13 cellular contexts compared by ENCODE assay signal in the genomic region with DNA sequence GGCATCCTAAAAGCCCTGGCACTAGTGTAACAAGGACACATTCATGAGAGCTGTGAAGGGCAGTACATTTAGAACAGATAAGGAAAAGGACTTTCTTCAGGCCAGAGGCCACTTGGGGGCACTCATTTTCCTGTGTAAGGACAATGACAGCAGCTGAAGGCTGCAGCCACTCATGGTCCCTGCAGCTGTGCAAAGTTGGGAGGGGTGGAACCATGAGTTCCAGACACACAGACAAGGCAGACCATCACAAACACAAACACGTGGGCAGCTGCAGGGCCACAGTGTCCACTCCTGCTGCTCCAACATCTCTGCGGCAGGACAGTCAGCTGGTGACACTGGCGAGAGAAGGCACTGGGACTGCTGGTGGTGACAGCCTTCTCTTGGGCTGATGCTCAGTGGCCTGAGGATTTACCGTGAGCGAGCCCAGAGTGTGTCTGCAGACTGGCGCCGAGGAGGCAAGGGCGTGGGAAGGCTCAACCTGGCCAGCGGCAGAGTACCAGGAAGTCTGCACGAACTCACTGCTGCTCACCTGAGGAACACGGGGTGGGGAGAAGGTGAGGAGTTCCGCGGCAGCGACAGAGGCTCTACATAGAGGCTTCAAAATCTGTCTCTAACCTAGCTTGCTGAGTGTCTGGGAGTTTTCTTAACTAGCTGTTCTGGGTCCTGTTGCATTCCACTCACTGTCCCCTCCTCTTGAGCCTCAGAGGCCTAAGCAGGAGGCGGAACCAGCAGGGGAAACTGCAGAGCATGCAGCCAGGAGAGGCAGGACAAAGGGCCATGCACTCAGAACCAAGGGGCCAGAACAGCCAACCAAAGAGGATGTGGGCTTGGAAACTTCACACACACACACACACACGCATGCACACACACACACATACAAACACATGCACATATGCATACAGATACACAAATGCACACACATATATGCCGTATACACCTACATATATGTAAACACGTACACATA.
DNase-seq lines count a peak whose midpoint lies in the region; ATAC-seq and TF ChIP-seq lines count a peak whose summit lies in the region.
"Had no signal": no experiment of that assay in that cellular context is flagged by ENCODE, and none has a peak within 500 bp of the region (broad histone marks: within the 10 kb centered on the region; RNA-seq: fewer than 3 reads in every experiment).

No MANE protein-coding gene starts in this region.

- H3K27me3 ChIP-seq in adrenal gland: no peaks in the 10 kb centered on the region

- DNase-seq in NCI-H510A treated with DMSO at 0.1 percent for 48 hours (lab: John Stamatoyannopoulos, UW): peak; percentile 79
- DNase-seq in NCI-H510A (lab: John Stamatoyannopoulos, UW): no peak
- DNase-seq in adrenal gland: peak in 5 of 7 donors; percentile 39 to 65 (median 44)
- no peak for DNase-seq in left colon
- no peak for DNase-seq in stimulated activated naive B cell treated with anti-CD40 and anti-IgM and Interleukin-4, amounts not matched to agents 10 μg/mL and 1 μg/mL and 100 μg/mL, for 72 hours
- no peak for DNase-seq in activated CD4-positive, alpha-beta T cell treated with anti-CD3 and anti-CD28 coated beads, Interleukin-2, amount 10 ng/mL, durations not matched to agents 24 days and 14 days
- no peak for DNase-seq in NCI-H1436 treated with DMSO at 0.1 percent for 48 hours (lab: John Stamatoyannopoulos, UW)
- DNase-seq in NCI-H82 (lab: John Stamatoyannopoulos, UW): no peak
- DNase-seq: ACHN, activated T-cell treated with anti-CD3 and anti-CD28 coated beads for 4 hours, EL, T-cell had no signal

- H3K9me3 ChIP-seq in adrenal gland (replicated peaks in 1 of 3): no peaks in the 10 kb centered on the region
- H3K9me3 ChIP-seq: thoracic aorta had no signal

- peaks cover 0 to 15% of the 10 kb centered on the region in 2 donors for H3K4me1 ChIP-seq in adrenal gland (replicated peaks in 1 of 2)

- no peaks in the 10 kb centered on the region for H3K36me3 Mint-ChIP-seq in stimulated activated naive B cell treated with anti-CD40 and anti-IgM and Interleukin-4, amounts not matched to agents 10 μg/mL and 1 μg/mL and 100 μg/mL, for 72 hours
- no peaks in the 10 kb centered on the region for H3K36me3 Mint-ChIP-seq in activated CD4-positive, alpha-beta T cell treated with anti-CD3 and anti-CD28 coated beads, Interleukin-2, amount 10 ng/mL, durations not matched to agents 24 days and 14 days (ENCODE audit: low read depth)
- H3K36me3 Mint-ChIP-seq: T-cell had no signal

- H3K27ac ChIP-seq in adrenal gland: peak overlapping the region in 1 of 5 donors; percentile 6
- H3K27ac ChIP-seq: thoracic aorta had no signal

- ATAC-seq in left colon: peak; percentile 25
- no peak for ATAC-seq in stimulated activated naive B cell treated with anti-CD40 and anti-IgM and Interleukin-4, amounts not matched to agents 10 μg/mL and 1 μg/mL and 100 μg/mL, for 72 hours (replicated peaks)
- ATAC-seq: T-cell had no signal

- peak overlapping the region; percentile 37 for H3K27ac Mint-ChIP-seq in stimulated activated naive B cell treated with anti-CD40 and anti-IgM and Interleukin-4, amounts not matched to agents 10 μg/mL and 1 μg/mL and 100 μg/mL, for 72 hours
- no peak overlapping the region for H3K27ac Mint-ChIP-seq in activated CD4-positive, alpha-beta T cell treated with anti-CD3 and anti-CD28 coated beads, Interleukin-2, amount 10 ng/mL, durations not matched to agents 24 days and 14 days
- H3K27ac Mint-ChIP-seq: T-cell had no signal

- 82 to 88% (median 87%) methylated on average over 18 of the region's 18 CpGs for WGBS in adrenal gland, 4 donors

- intact Hi-C loops in adrenal gland (cut with DNase I) (no loop called here), left colon (cut with DNase I, micrococcal nuclease) (no loop called here)
- intact Hi-C loops in activated CD4-positive, alpha-beta T cell treated with anti-CD3 and anti-CD28 coated beads, Interleukin-2, amount 10 ng/mL, durations not matched to agents 24 days and 14 days (cut with micrococcal nuclease): no loop called here

- peaks cover 0 to 2% of the 10 kb centered on the region in 2 donors for H3K4me1 Mint-ChIP-seq in stimulated activated naive B cell treated with anti-CD40 and anti-IgM and Interleukin-4, amounts not matched to agents 10 μg/mL and 1 μg/mL and 100 μg/mL, for 72 hours
- no peaks in the 10 kb centered on the region for H3K4me1 Mint-ChIP-seq in activated CD4-positive, alpha-beta T cell treated with anti-CD3 and anti-CD28 coated beads, Interleukin-2, amount 10 ng/mL, durations not matched to agents 24 days and 14 days

- no peak overlapping the region for H3K4me3 Mint-ChIP-seq in stimulated activated naive B cell treated with anti-CD40 and anti-IgM and Interleukin-4, amounts not matched to agents 10 μg/mL and 1 μg/mL and 100 μg/mL, for 72 hours
- no peak overlapping the region for H3K4me3 Mint-ChIP-seq in activated CD4-positive, alpha-beta T cell treated with anti-CD3 and anti-CD28 coated beads, Interleukin-2, amount 10 ng/mL, durations not matched to agents 24 days and 14 days
- H3K4me3 Mint-ChIP-seq: T-cell had no signal

- peaks cover 0 to 6% of the 10 kb centered on the region in 2 donors for H3K27me3 Mint-ChIP-seq in stimulated activated naive B cell treated with anti-CD40 and anti-IgM and Interleukin-4, amounts not matched to agents 10 μg/mL and 1 μg/mL and 100 μg/mL, for 72 hours
- H3K27me3 Mint-ChIP-seq in activated CD4-positive, alpha-beta T cell treated with anti-CD3 and anti-CD28 coated beads, Interleukin-2, amount 10 ng/mL, durations not matched to agents 24 days and 14 days: peaks cover 11% of the 10 kb centered on the region
- H3K27me3 Mint-ChIP-seq: T-cell had no signal

- peaks cover 0 to 2% of the 10 kb centered on the region in 2 donors for H3K9me3 Mint-ChIP-seq in stimulated activated naive B cell treated with anti-CD40 and anti-IgM and Interleukin-4, amounts not matched to agents 10 μg/mL and 1 μg/mL and 100 μg/mL, for 72 hours
- no peaks in the 10 kb centered on the region for H3K9me3 Mint-ChIP-seq in activated CD4-positive, alpha-beta T cell treated with anti-CD3 and anti-CD28 coated beads, Interleukin-2, amount 10 ng/mL, durations not matched to agents 24 days and 14 days
- H3K9me3 Mint-ChIP-seq: T-cell had no signal

- no peaks in the 10 kb centered on the region for H3K36me3 ChIP-seq in adrenal gland (replicated peaks in 1 of 2)
- H3K36me3 ChIP-seq: thoracic aorta had no signal

- TF ChIP-seq CTCF in adrenal gland (IDR thresholded peaks at IDR 0.05): peak in 4 of 6 experiments; percentile 14 to 22 (median 19)

- no peak for TF ChIP-seq POLR2A in adrenal gland (IDR thresholded peaks at IDR 0.05)

- no peak overlapping the region for H3K4me3 ChIP-seq in adrenal gland
- H3K4me3 ChIP-seq: thoracic aorta had no signal

Comparison
In these comparisons a context has a peak if more than half of its experiments do, and no peak if none do; other contexts are left out.
1. DNase-seq: peak in NCI-H510A treated with DMSO at 0.1 percent for 48 hours (single experiment) and adrenal gland (5 of 7); none in NCI-H510A (single experiment), left colon (0 of 2), stimulated activated naive B cell treated with anti-CD40 and anti-IgM and Interleukin-4, amounts not matched to agents 10 μg/mL and 1 μg/mL and 100 μg/mL, for 72 hours (single experiment), activated CD4-positive, alpha-beta T cell treated with anti-CD3 and anti-CD28 coated beads, Interleukin-2, amount 10 ng/mL, durations not matched to agents 24 days and 14 days (single experiment), NCI-H1436 treated with DMSO at 0.1 percent for 48 hours (single experiment) and NCI-H82 (single experiment).